ENCODE assay signal across 8 cellular contexts in genomic region chr11:3853935-3854659, GRCh38. TPM values are rescaled to one million over a fixed set of nuclear protein-coding genes. Genes with fewer than 3 reads are reported as not detected.
DNase-seq lines count a peak whose midpoint lies in the region; ATAC-seq and TF ChIP-seq lines count a peak whose summit lies in the region.

No MANE protein-coding gene starts in this region.

- H3K36me3 Mint-ChIP-seq in mesothelial cell of epicardium = no peaks in the 10 kb centered on the region

- WGBS in adrenal gland, 4 donors = 53 to 69% (median 63%) methylated on average over 10 to 11 of the region's 11 CpGs

- H3K27ac ChIP-seq in adrenal gland = peak overlapping the region in 4 of 5 donors; percentile 9 to 100 (median 94)

- peaks cover 19 to 40% of the 10 kb centered on the region in 2 donors for H3K4me1 ChIP-seq in adrenal gland (replicated peaks in 1 of 2)

- TF ChIP-seq CTCF in adrenal gland (IDR thresholded peaks at IDR 0.05) (no peak), mesothelial cell of epicardium (IDR thresholded peaks at IDR 0.05; ENCODE audit: unreplicated experiment) (no peak)

- no peaks in the 10 kb centered on the region for H3K9me3 Mint-ChIP-seq in mesothelial cell of epicardium
- no peaks in the 10 kb centered on the region for H3K9me3 Mint-ChIP-seq in stimulated activated naive CD8-positive, alpha-beta T cell treated with anti-CD3 and anti-CD28 coated beads, Interleukin-15, amount 100 ng/mL, for 72 hours

- DNase-seq in SK-N-DZ (ENCODE audit: low spot score) (peak; percentile 28), adrenal gland (peak in 6 of 7 donors; percentile 31 to 62 (median 42)), mesothelial cell of epicardium (ENCODE audit: low spot score in 2 of 2, unreplicated experiment in 2 of 2) (no peak), NCI-H1105 (lab: John Stamatoyannopoulos, UW) (no peak), posterior vena cava (ENCODE audit: low spot score) (no peak)
- peak; percentile 73 to 83 for DNase-seq in stimulated activated naive CD8-positive, alpha-beta T cell treated with anti-CD3 and anti-CD28 coated beads, Interleukin-15, amount 100 ng/mL, for 72 hours

- H3K27ac Mint-ChIP-seq in mesothelial cell of epicardium = peak overlapping the region; percentile 85
- H3K27ac Mint-ChIP-seq in stimulated activated naive CD8-positive, alpha-beta T cell treated with anti-CD3 and anti-CD28 coated beads, Interleukin-15, amount 100 ng/mL, for 72 hours = peak overlapping the region; percentile 99

- no peaks in the 10 kb centered on the region for H3K27me3 ChIP-seq in adrenal gland

- peak; percentile 35 for ATAC-seq in GM19023 (IDR thresholded peaks at IDR 0.05; ENCODE audit: unreplicated experiment)
- peak; percentile 31 for ATAC-seq in HG03097 (IDR thresholded peaks at IDR 0.05; ENCODE audit: low FRiP score, unreplicated experiment)
- peak; percentile 71 for ATAC-seq in stimulated activated naive CD8-positive, alpha-beta T cell treated with anti-CD3 and anti-CD28 coated beads, Interleukin-15, amount 100 ng/mL, for 72 hours

- no peak for TF ChIP-seq POLR2A in adrenal gland (IDR thresholded peaks at IDR 0.05)

- peak overlapping the region in 1 of 4 donors; percentile 98 for H3K4me3 ChIP-seq in adrenal gland

- peaks cover 38% of the 10 kb centered on the region for H3K4me1 Mint-ChIP-seq in mesothelial cell of epicardium
- peaks cover 56% of the 10 kb centered on the region for H3K4me1 Mint-ChIP-seq in stimulated activated naive CD8-positive, alpha-beta T cell treated with anti-CD3 and anti-CD28 coated beads, Interleukin-15, amount 100 ng/mL, for 72 hours

- intact Hi-C loops in adrenal gland (cut with DNase I) (loop anchor here in 1 of 2 donors (5.0 kb wide), 1 partner anchor 218 kb away; no protein-coding TSS in a partner anchor), posterior vena cava (cut with DNase I) (loop anchor here (5.0 to 10.0 kb wide), 2 partner anchors 121 to 218 kb away; no protein-coding TSS in a partner anchor)

- peak overlapping the region; percentile 88 for H3K4me3 Mint-ChIP-seq in mesothelial cell of epicardium
- H3K4me3 Mint-ChIP-seq in stimulated activated naive CD8-positive, alpha-beta T cell treated with anti-CD3 and anti-CD28 coated beads, Interleukin-15, amount 100 ng/mL, for 72 hours = peak overlapping the region; percentile 86 to 97

- no peaks in the 10 kb centered on the region for H3K9me3 ChIP-seq in adrenal gland (replicated peaks in 1 of 3)

- no peaks in the 10 kb centered on the region for H3K36me3 ChIP-seq in adrenal gland (replicated peaks in 1 of 2)

- no peaks in the 10 kb centered on the region for H3K27me3 Mint-ChIP-seq in mesothelial cell of epicardium (ENCODE audit: low read depth)
- H3K27me3 Mint-ChIP-seq in stimulated activated naive CD8-positive, alpha-beta T cell treated with anti-CD3 and anti-CD28 coated beads, Interleukin-15, amount 100 ng/mL, for 72 hours = no peaks in the 10 kb centered on the region

RNA-seq across cellular contexts. Expression of gene STIM1, which starts 1.4 kb away (rescaled TPM):
- polyA plus RNA-seq in SK-N-DZ (2014; cell fraction: cytosol; rRNA removed) = 21.6 and 22.2 TPM in 2 replicates
- 12.5 and 12.8 TPM in 2 replicates for polyA plus RNA-seq in SK-N-DZ (2014; cell fraction: nucleus; rRNA removed)
- total RNA-seq in adrenal gland = 10 to 100 TPM; 22.2 to 44.1 (median 36.4) TPM
- 10 to 100 TPM; 13.4 to 23.0 (median 17.2) TPM for polyA plus RNA-seq in adrenal gland
- total RNA-seq in mesothelial cell of epicardium = 41.2 to 43.9 TPM (median 43.7 TPM) in 3 replicates
- 10 to 100 TPM; 66.9 to 81.7 TPM for total RNA-seq in posterior vena cava

RNA-seq across cellular contexts. Expression of gene RHOG, which starts 13.3 kb away (rescaled TPM):
- polyA plus RNA-seq in SK-N-DZ (2014; cell fraction: cytosol; rRNA removed) = 12.4 and 13.9 TPM in 2 replicates
- 4.3 and 10.0 TPM in 2 replicates for polyA plus RNA-seq in SK-N-DZ (2014; cell fraction: nucleus; rRNA removed)
- total RNA-seq in adrenal gland = 10 to 100 TPM; 31.3 to 91.2 (median 54.5) TPM
- 10 to 100 TPM; 28.7 to 49.4 (median 38.4) TPM for polyA plus RNA-seq in adrenal gland
- total RNA-seq in mesothelial cell of epicardium = 23.8 to 24.7 TPM (median 24.2 TPM) in 3 replicates
- total RNA-seq in posterior vena cava = 10 to 100 TPM; 52.0 to 55.0 TPM

RNA-seq across cellular contexts. Expression of gene PGAP2, which starts 45.7 kb away (rescaled TPM):
- 25.3 and 30.3 TPM in 2 replicates for polyA plus RNA-seq in SK-N-DZ (2014; cell fraction: cytosol; rRNA removed)
- polyA plus RNA-seq in SK-N-DZ (2014; cell fraction: nucleus; rRNA removed) = 87.7 and 90.7 TPM in 2 replicates
- 10 to 100 TPM in 7 of 8 donors, 1 to 10 TPM in 1; 4.6 to 32.5 (median 19.9) TPM for total RNA-seq in adrenal gland
- polyA plus RNA-seq in adrenal gland = 10 to 100 TPM; 17.2 to 44.0 (median 21.9) TPM
- 43.2 to 47.6 TPM (median 47.4 TPM) in 3 replicates for total RNA-seq in mesothelial cell of epicardium
- total RNA-seq in posterior vena cava = 1 to 10 TPM; 5.4 to 9.2 TPM

RNA-seq across cellular contexts. Expression of gene NUP98, which starts 56.7 kb away (rescaled TPM):
- polyA plus RNA-seq in SK-N-DZ (2014; cell fraction: cytosol; rRNA removed) = 56.7 and 109 TPM in 2 replicates
- 70.2 and 107 TPM in 2 replicates for polyA plus RNA-seq in SK-N-DZ (2014; cell fraction: nucleus; rRNA removed)
- total RNA-seq in adrenal gland = 100 to 1,000 TPM in 2 of 8 donors, 10 to 100 TPM in 6; 49.7 to 226 (median 56.9) TPM
- polyA plus RNA-seq in adrenal gland = 10 to 100 TPM; 14.6 to 58.9 (median 28.5) TPM
- 82.6 to 85.4 TPM (median 83.3 TPM) in 3 replicates for total RNA-seq in mesothelial cell of epicardium
- total RNA-seq in posterior vena cava = 10 to 100 TPM; 51.6 to 53.8 TPM

Comparison
In these comparisons a context has a peak if more than half of its experiments do, and no peak if none do; other contexts are left out.
1. DNase-seq: peak in SK-N-DZ (single experiment), adrenal gland (6 of 7) and stimulated activated naive CD8-positive, alpha-beta T cell treated with anti-CD3 and anti-CD28 coated beads, Interleukin-15, amount 100 ng/mL, for 72 hours (2 of 2); none in mesothelial cell of epicardium (0 of 2), NCI-H1105 (single experiment) and posterior vena cava (single experiment).
2. Peak in every context shown above with its lines, with median percentiles within 50 percentile points of each other: ATAC-seq.